In genomic region chr4:88211473-88212252, GRCh38 we compare ENCODE assay signal across 8 cellular contexts. TPM values are rescaled to one million over a fixed set of nuclear protein-coding genes. Genes with fewer than 3 reads are reported as not detected.
DNase-seq lines count a peak whose midpoint lies in the region; ATAC-seq and TF ChIP-seq lines count a peak whose summit lies in the region.

No MANE protein-coding gene starts in this region.

- H3K79me2 ChIP-seq in HCT116 (ENCODE audit: insufficient read depth, low read length), result no peaks in the 10 kb centered on the region

- POLR2A ChIA-PET in HCT116 (lab: Charles Lee), result no interaction called here

- BruUV-seq in HCT116 (replicated peaks; lab: Mats Ljungman, UMichigan), result no TSS peak

- TF ChIP-seq POLR2A in HCT116 (IDR thresholded peaks at IDR 0.05; ENCODE audit: borderline replicate concordance, extremely low read depth, insufficient read depth, insufficient read length), result no peak
- no peak for TF ChIP-seq POLR2A in heart left ventricle (IDR thresholded peaks at IDR 0.05)

- RAD21 ChIA-PET in HCT116 (lab: Charles Lee; ENCODE audit: low non-redundant PET in 1 of 2, low total read pairs in 2 of 2, uncharacterized antibody in 2 of 2, unreplicated experiment in 2 of 2), result interaction anchor here (0.7 to 2.5 kb wide), 9 partner anchors 152 to 359 kb away, joined by 3 to 17 read pairs (median 5); partner anchors contain the start of gene HERC5 (in 1 of the 2)

- H3K4me1 ChIP-seq in HCT116 (ENCODE audit: control insufficient read depth in 1 of 2, insufficient read depth in 2 of 2, low read length in 2 of 2) (peaks cover 0 to 2% of the 10 kb centered on the region in 2 experiments; a peak in 1 of 4 replicates), heart left ventricle (peaks cover 0 to 3% (median 0%) of the 10 kb centered on the region in 12 donors)

- peak; percentile 94 for TF ChIP-seq RAD21 in HCT116 (IDR thresholded peaks at IDR 0.05; ENCODE audit: low read depth)

- H3K9me2 ChIP-seq in HCT116 (ENCODE audit: insufficient read depth), result no peaks in the 10 kb centered on the region

- WGBS in heart left ventricle, 4 donors, result 63 to 65% (median 64%) methylated on average over 18 of the region's 18 CpGs

- H3K27me3 ChIP-seq in HCT116 (ENCODE audit: insufficient read depth, low read length) (no peaks in the 10 kb centered on the region), heart left ventricle (no peaks in the 10 kb centered on the region)

- H3K9ac ChIP-seq in HCT116 (ENCODE audit: low read length), result no peak overlapping the region

- H3K4me2 ChIP-seq in HCT116 (ENCODE audit: low read length), result no peak overlapping the region

- H3K4me3 ChIP-seq in HCT116 (replicated peaks in 1 of 2; ENCODE audit: low read depth in 1 of 2, low read length in 2 of 2), result no peak overlapping the region
- H3K4me3 ChIP-seq in heart left ventricle, result no peak overlapping the region

- H3K27ac ChIP-seq in HCT116 (ENCODE audit: low read depth, low read length), result no peak overlapping the region
- no peak overlapping the region for H3K27ac ChIP-seq in heart left ventricle

- DNase-seq in Right ventricle myocardium superior (no peak), Right ventricle myocardium inferior (ENCODE audit: missing footprints) (no peak), HCT116 (ENCODE audit: low read depth, low spot score) (peak; percentile 47), NCI-H748 (lab: John Stamatoyannopoulos, UW; ENCODE audit: unreplicated experiment) (peak; percentile 40), heart left ventricle (peak in 2 of 5 donors; percentile 29 to 33), sciatic nerve (ENCODE audit: low spot score) (no peak)
- DNase-seq in activated naive CD4-positive, alpha-beta T cell treated with Interleukin-2 at 50 U/mL for 16 hours, result peak; percentile 16

- H3K9me3 ChIP-seq in HCT116 (ENCODE audit: control insufficient read depth in 1 of 2, insufficient read depth in 1 of 2, low read depth in 1 of 2, low read length in 2 of 2), result no peaks in the 10 kb centered on the region
- H3K9me3 ChIP-seq in heart left ventricle, result no peaks in the 10 kb centered on the region

- peak overlapping the region; percentile 67 for H2AFZ ChIP-seq in HCT116 (ENCODE audit: low read depth, low read length, poor library complexity, severe bottlenecking)

- peak; percentile 45 to 87 (median 80); a peak in 5 of 6 replicates for TF ChIP-seq CTCF in HCT116 (IDR thresholded peaks at IDR 0.05 in 2 of 3, conservative IDR thresholded peaks at IDR 0.05 in 1 of 3; ENCODE audit: borderline replicate concordance in 1 of 3, insufficient read depth in 1 of 3, low read depth in 2 of 3, low read length in 2 of 3)
- peak; percentile 62 to 86 (median 74) for TF ChIP-seq CTCF in heart left ventricle (IDR thresholded peaks at IDR 0.05)

- H3K36me3 ChIP-seq in HCT116 (ENCODE audit: control insufficient read depth in 1 of 2, insufficient read depth in 2 of 2, low read length in 2 of 2) (no peaks in the 10 kb centered on the region), heart left ventricle (no peaks in the 10 kb centered on the region)

- ATAC-seq in Right ventricle myocardium superior (ENCODE audit: poor library complexity) (peak; percentile 61), Right ventricle myocardium inferior (no peak), HCT116 (peak; percentile 83), heart left ventricle (peak in 3 of 4 donors; percentile 55 to 63 (median 62)), sciatic nerve (peak; percentile 73), GM19324 (IDR thresholded peaks at IDR 0.05; ENCODE audit: low FRiP score, unreplicated experiment) (no peak)

- H4K20me1 ChIP-seq in HCT116 (ENCODE audit: insufficient read depth), result no peaks in the 10 kb centered on the region

- CTCF ChIA-PET in HCT116 (lab: Charles Lee), result interaction anchor here (0.6 to 6.0 kb wide), 22 partner anchors 9 to 373 kb away, joined by 3 to 74 read pairs (median 4); partner anchors contain the start of gene SPP1

- intact Hi-C loops in Right ventricle myocardium superior (cut with DNase I), result loop anchor here (5.0 kb wide), 2 partner anchors 179 to 354 kb away; no protein-coding TSS in a partner anchor
- intact Hi-C loops in Right ventricle myocardium inferior (cut with DNase I), result loop anchor here (5.0 to 10.0 kb wide), 4 partner anchors 179 to 837 kb away; no protein-coding TSS in a partner anchor
- intact Hi-C loops in HCT116 (cut with micrococcal nuclease), result loop anchor here (1.0 to 10.0 kb wide), 5 partner anchors 156 to 1317 kb away; partner anchors contain the start of gene C4orf36
- intact Hi-C loops in heart left ventricle (cut with DNase I), result loop anchor here (1.0 to 10.0 kb wide), 13 partner anchors 174 to 537 kb away; no protein-coding TSS in a partner anchor
- intact Hi-C loops in sciatic nerve (cut with DNase I), result loop anchor here (10.0 kb wide), 1 partner anchor 357 kb away; no protein-coding TSS in a partner anchor

TF ChIP-seq in HCT116, 20 proteins besides CTCF, POLR2A, EP300 and RAD21 (continues in another document):
- TF ChIP-seq EZH2phosphoT487 (IDR thresholded peaks at IDR 0.05; ENCODE audit: borderline replicate concordance) (no peak), YY1 (IDR thresholded peaks at IDR 0.05; ENCODE audit: extremely low read depth, insufficient replicate concordance, low read depth, low read length) (no peak), POLR2AphosphoS5 (IDR thresholded peaks at IDR 0.05; ENCODE audit: low read depth, low read length) (no peak), SRF (IDR thresholded peaks at IDR 0.05; ENCODE audit: low read depth) (no peak), ATF3 (IDR thresholded peaks at IDR 0.05) (no peak), CEBPB (IDR thresholded peaks at IDR 0.05; ENCODE audit: low read depth) (no peak), ZNF274 (IDR thresholded peaks at IDR 0.05; ENCODE audit: low read depth, low read length) (no peak), CBX3 (IDR thresholded peaks at IDR 0.05; ENCODE audit: low read depth) (no peak), ZFX (IDR thresholded peaks at IDR 0.05) (no peak), FOSL1 (IDR thresholded peaks at IDR 0.05; ENCODE audit: low read depth) (no peak), EZH2 (IDR thresholded peaks at IDR 0.05) (no peak), ELF1 (IDR thresholded peaks at IDR 0.05; ENCODE audit: borderline replicate concordance, low read depth) (no peak), ZBTB33 (IDR thresholded peaks at IDR 0.05; ENCODE audit: extremely low read depth, insufficient replicate concordance, low read length) (no peak), SIN3A (IDR thresholded peaks at IDR 0.05; ENCODE audit: low read depth) (no peak), SP1 (IDR thresholded peaks at IDR 0.05; ENCODE audit: low read depth) (no peak), JUND (IDR thresholded peaks at IDR 0.05) (no peak), TCF7L2 (IDR thresholded peaks at IDR 0.05; ENCODE audit: borderline replicate concordance, extremely low read depth, insufficient read depth, insufficient read length) (no peak)
- TF ChIP-seq, protein P1, sequence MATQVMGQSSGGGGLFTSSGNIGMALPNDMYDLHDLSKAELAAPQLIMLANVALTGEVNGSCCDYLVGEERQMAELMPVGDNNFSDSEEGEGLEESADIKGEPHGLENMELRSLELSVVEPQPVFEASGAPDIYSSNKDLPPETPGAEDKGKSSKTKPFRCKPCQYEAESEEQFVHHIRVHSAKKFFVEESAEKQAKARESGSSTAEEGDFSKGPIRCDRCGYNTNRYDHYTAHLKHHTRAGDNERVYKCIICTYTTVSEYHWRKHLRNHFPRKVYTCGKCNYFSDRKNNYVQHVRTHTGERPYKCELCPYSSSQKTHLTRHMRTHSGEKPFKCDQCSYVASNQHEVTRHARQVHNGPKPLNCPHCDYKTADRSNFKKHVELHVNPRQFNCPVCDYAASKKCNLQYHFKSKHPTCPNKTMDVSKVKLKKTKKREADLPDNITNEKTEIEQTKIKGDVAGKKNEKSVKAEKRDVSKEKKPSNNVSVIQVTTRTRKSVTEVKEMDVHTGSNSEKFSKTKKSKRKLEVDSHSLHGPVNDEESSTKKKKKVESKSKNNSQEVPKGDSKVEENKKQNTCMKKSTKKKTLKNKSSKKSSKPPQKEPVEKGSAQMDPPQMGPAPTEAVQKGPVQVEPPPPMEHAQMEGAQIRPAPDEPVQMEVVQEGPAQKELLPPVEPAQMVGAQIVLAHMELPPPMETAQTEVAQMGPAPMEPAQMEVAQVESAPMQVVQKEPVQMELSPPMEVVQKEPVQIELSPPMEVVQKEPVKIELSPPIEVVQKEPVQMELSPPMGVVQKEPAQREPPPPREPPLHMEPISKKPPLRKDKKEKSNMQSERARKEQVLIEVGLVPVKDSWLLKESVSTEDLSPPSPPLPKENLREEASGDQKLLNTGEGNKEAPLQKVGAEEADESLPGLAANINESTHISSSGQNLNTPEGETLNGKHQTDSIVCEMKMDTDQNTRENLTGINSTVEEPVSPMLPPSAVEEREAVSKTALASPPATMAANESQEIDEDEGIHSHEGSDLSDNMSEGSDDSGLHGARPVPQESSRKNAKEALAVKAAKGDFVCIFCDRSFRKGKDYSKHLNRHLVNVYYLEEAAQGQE (IDR thresholded peaks at IDR 0.05; ENCODE audit: low read depth), result no peak

RNA-seq across cellular contexts. Expression of gene ABCG2, which starts 53.2 kb away (rescaled TPM):
- total RNA-seq in Right ventricle myocardium superior (0.75 TPM), Right ventricle myocardium inferior (1.0 TPM), HCT116 (2021; ENCODE audit: unreplicated experiment) (0.44 TPM), heart left ventricle (1 to 10 TPM in 8 of 9 donors, under 1 TPM in 1; 0.68 to 8.0 (median 3.7) TPM), sciatic nerve (3.6 TPM)
- 0.47 and 0.56 TPM in 2 replicates for polyA plus RNA-seq in HCT116 (2012)
- under 1 TPM; 0.27 to 0.33 TPM for polyA plus RNA-seq in heart left ventricle

Comparison
In these comparisons a context has a peak if more than half of its experiments do, and no peak if none do; other contexts are left out.
1. ATAC-seq: peak in Right ventricle myocardium superior (single experiment), HCT116 (single experiment), heart left ventricle (3 of 4) and sciatic nerve (single experiment); none in Right ventricle myocardium inferior (single experiment) and GM19324 (single experiment).
2. DNase-seq: peak in HCT116 (single experiment), NCI-H748 (single experiment) and activated naive CD4-positive, alpha-beta T cell treated with Interleukin-2 at 50 U/mL for 16 hours (single experiment); none in Right ventricle myocardium superior (single experiment), Right ventricle myocardium inferior (single experiment) and sciatic nerve (single experiment).